ENCODE assay signal across 21 cellular contexts in genomic region chr14:93712079-93712837, GRCh38.
DNase-seq lines count a peak whose midpoint lies in the region; TF ChIP-seq lines count a peak whose summit lies in the region.
"Had no signal": no experiment of that assay in that cellular context is flagged by ENCODE, and none has a peak within 500 bp of the region (broad histone marks: within the 10 kb centered on the region; RNA-seq: fewer than 3 reads in every experiment).

No MANE protein-coding gene starts in this region.

- H4K91ac ChIP-seq in neuronal stem cell (ENCODE audit: low read depth, low read length, poor library complexity), result no peak overlapping the region

- WGBS in neuronal stem cell (ENCODE audit: extremely low coverage in 2 of 2, insufficient read length in 2 of 2, insufficient replicate concordance in 1 of 2), 2 donors, result no CpG with 5 or more reads among the region's 9 CpGs

- H2BK5ac ChIP-seq in neuronal stem cell (ENCODE audit: low read length), result no peak overlapping the region

- no peak overlapping the region for H2BK12ac ChIP-seq in neuronal stem cell (ENCODE audit: low read length)

- no peak overlapping the region for H3K4ac ChIP-seq in neuronal stem cell (ENCODE audit: low read length)

- H3K36me3 ChIP-seq in Karpas-422 (ENCODE audit: insufficient read depth, low read length) (no peaks in the 10 kb centered on the region), neuronal stem cell (replicated peaks in 1 of 2; ENCODE audit: control insufficient read depth in 2 of 2, insufficient read depth in 2 of 2, low read length in 2 of 2) (no peaks in the 10 kb centered on the region), brain microvascular endothelial cell (replicated peaks) (no peaks in the 10 kb centered on the region)
- H3K36me3 ChIP-seq: lower lobe of right lung had no signal

- no peaks in the 10 kb centered on the region for H3K79me2 ChIP-seq in Karpas-422 (ENCODE audit: low read length)

- H2AFZ ChIP-seq in Karpas-422 (ENCODE audit: low read length) (no peak overlapping the region), neuronal stem cell (ENCODE audit: low read length) (no peak overlapping the region)

- no peak overlapping the region for H2BK15ac ChIP-seq in neuronal stem cell (ENCODE audit: low read length)

- H3K9me3 ChIP-seq in Karpas-422 (ENCODE audit: low read length), result no peaks in the 10 kb centered on the region
- no peaks in the 10 kb centered on the region for H3K9me3 ChIP-seq in neuronal stem cell (replicated peaks in 1 of 2; ENCODE audit: control insufficient read depth in 2 of 2, insufficient read depth in 1 of 2, low read depth in 1 of 2, low read length in 2 of 2)
- H3K9me3 ChIP-seq: Caco-2, lower lobe of right lung, mucosa of descending colon had no signal

- no peak overlapping the region for H3K4me3 ChIP-seq in Karpas-422 (ENCODE audit: low read length)
- no peak overlapping the region for H3K4me3 ChIP-seq in neuronal stem cell (ENCODE audit: low read length in 2 of 2)
- no peak overlapping the region for H3K4me3 ChIP-seq in brain microvascular endothelial cell (ENCODE audit: low read depth, low read length)
- H3K4me3 ChIP-seq: lower lobe of right lung, mucosa of descending colon had no signal

- no peaks in the 10 kb centered on the region for H4K20me1 ChIP-seq in Karpas-422 (ENCODE audit: insufficient read depth, low read depth, low read length)

- DNase-seq in G401 (ENCODE audit: low spot score) (peak; percentile 77), Karpas-422 (no peak), cerebellum (ENCODE audit: low spot score) (peak; percentile 58), neuronal stem cell (ENCODE audit: low spot score) (no peak), GM13976 (ENCODE audit: low spot score) (no peak), brain microvascular endothelial cell (no peak)
- no peak for DNase-seq in stimulated activated CD4-positive, alpha-beta T cell treated with anti-CD3 and anti-CD28 coated beads, Interleukin-1b, Interleukin-23, amount 100 ng/mL, for 48 hours
- DNase-seq: activated CD4-positive, alpha-beta T cell treated with anti-CD3 and anti-CD28 coated beads for 36 hours; activated T-cell treated with anti-CD3 and anti-CD28 coated beads, Interleukin-2, amount 50 U/mL, for 24 hours; Caco-2; effector CD8-positive, alpha-beta T cell; KG1; lower lobe of right lung; MM.1S; mucosa of descending colon; NCI-H1436; OCI-M1; right cardiac atrium; stimulated activated CD4-positive, alpha-beta T cell treated with anti-CD3 and anti-CD28 coated beads, Interleukin-4, amount 100 ng/mL, for 4 hours; T-helper 2 cell had no signal

- H3K79me1 ChIP-seq in neuronal stem cell (ENCODE audit: low read depth, low read length), result no peaks in the 10 kb centered on the region

- no peak overlapping the region for H3K14ac ChIP-seq in neuronal stem cell (ENCODE audit: low read length)

- no peaks in the 10 kb centered on the region for H3K27me3 ChIP-seq in Karpas-422 (ENCODE audit: low read length)
- H3K27me3 ChIP-seq in neuronal stem cell (ENCODE audit: control insufficient read depth in 3 of 3, insufficient read depth in 3 of 3, low read depth in 1 of 3, low read length in 3 of 3), result peaks cover 0 to 6% (median 0%) of the 10 kb centered on the region in 3 experiments
- H3K27me3 ChIP-seq in brain microvascular endothelial cell (replicated peaks), result no peaks in the 10 kb centered on the region

- in situ Hi-C loops in G401 (cut with HindIII; ENCODE audit: low sequenced_read_pairs), result no loop called here
- in situ Hi-C loops in GM13976 (cut with MboI; ENCODE audit: low sequenced_read_pairs, unreplicated experiment), result no loop called here
- in situ Hi-C loops in brain microvascular endothelial cell (cut with HindIII; ENCODE audit: low pct_ligation_motif_present, low sequenced_read_pairs), result no loop called here

- H3K4me2 ChIP-seq in Karpas-422 (ENCODE audit: low read depth, low read length, poor library complexity, severe bottlenecking), result no peak overlapping the region
- no peak overlapping the region for H3K4me2 ChIP-seq in neuronal stem cell (ENCODE audit: insufficient read depth, low read length, poor library complexity, severe bottlenecking)

- H3K9me2 ChIP-seq in Karpas-422 (replicated peaks; ENCODE audit: insufficient read depth, low read length), result no peaks in the 10 kb centered on the region

- no peak overlapping the region for H4K8ac ChIP-seq in neuronal stem cell (ENCODE audit: low read depth, low read length)

- H3K23ac ChIP-seq in neuronal stem cell (ENCODE audit: low read depth, low read length, poor library complexity), result no peak overlapping the region

- H3K9ac ChIP-seq in Karpas-422 (ENCODE audit: low read length) (peak overlapping the region; percentile 5; the same call in 1 of the 2 replicates), neuronal stem cell (ENCODE audit: low read depth, low read length, poor library complexity) (no peak overlapping the region)

- H2BK120ac ChIP-seq in neuronal stem cell (ENCODE audit: low read depth, low read length), result no peak overlapping the region

- TF ChIP-seq CTCF in GM13976 (IDR thresholded peaks at IDR 0.05; ENCODE audit: borderline replicate concordance, control extremely low read depth, extremely low read depth, insufficient read depth, missing control alignments) (no peak), brain microvascular endothelial cell (IDR thresholded peaks at IDR 0.05; ENCODE audit: low read depth, low read length, missing control alignments) (no peak)

- H2AK5ac ChIP-seq in neuronal stem cell (ENCODE audit: low read depth, low read length), result peak overlapping the region; percentile 78

- H3K27ac ChIP-seq in Karpas-422 (ENCODE audit: low read length) (no peak overlapping the region), neuronal stem cell (replicated peaks; ENCODE audit: low read length) (no peak overlapping the region), brain microvascular endothelial cell (no peak overlapping the region)
- H3K27ac ChIP-seq: C4-2B, lower lobe of right lung had no signal

- H3K18ac ChIP-seq in neuronal stem cell (ENCODE audit: low read length), result peak overlapping the region; percentile 38

- H3K4me1 ChIP-seq in Karpas-422 (ENCODE audit: low read length) (peaks cover 53% of the 10 kb centered on the region), neuronal stem cell (ENCODE audit: control insufficient read depth in 2 of 2, insufficient read depth in 1 of 2, low read depth in 1 of 2, low read length in 2 of 2) (peaks cover 0 to 16% of the 10 kb centered on the region in 2 donors)
- H3K4me1 ChIP-seq: Caco-2, lower lobe of right lung had no signal

Comparison
In these comparisons a context has a peak if more than half of its experiments do, and no peak if none do; other contexts are left out.
1. DNase-seq: peak in G401 (single experiment) and cerebellum (single experiment); none in Karpas-422 (single experiment), neuronal stem cell (single experiment), GM13976 (single experiment), stimulated activated CD4-positive, alpha-beta T cell treated with anti-CD3 and anti-CD28 coated beads, Interleukin-1b, Interleukin-23, amount 100 ng/mL, for 48 hours (single experiment) and brain microvascular endothelial cell (single experiment).